Comparison of ENCODE assay signal across 8 cellular contexts in genomic region chr15:88546248-88547129, GRCh38. TPM values are rescaled to one million over a fixed set of nuclear protein-coding genes. Genes with fewer than 3 reads are reported as not detected.
DNase-seq lines count a peak whose midpoint lies in the region; ATAC-seq and TF ChIP-seq lines count a peak whose summit lies in the region.

Gene DET1 (minus strand): TSS chr15:88546681. CDS start chr15:88531705, 14,976 bp downstream.

- DNase-seq in GM19238 (ENCODE audit: insufficient read length, low spot score), result peak; percentile 96
- DNase-seq in NCI-H460 (ENCODE audit: extremely low read depth, low read depth), result peak; percentile 93
- DNase-seq in activated CD4-positive, alpha-beta T cell treated with anti-CD3 and anti-CD28 coated beads for 24 hours (ENCODE audit: low read depth in 2 of 2), result peak; percentile 89
- DNase-seq in choroid plexus epithelial cell (ENCODE audit: low read depth), result peak; percentile 97
- peak; percentile 86 to 95 (median 92) for DNase-seq in stimulated activated CD4-positive, alpha-beta T cell treated with anti-CD3 and anti-CD28 coated beads, Interleukin-1b, Interleukin-23, amount 100 ng/mL, for 24 hours (ENCODE audit: low read depth in 4 of 4, low spot score in 1 of 4)

- no peaks in the 10 kb centered on the region for H3K27me3 ChIP-seq in BLaER1
- H3K27me3 ChIP-seq in layer of hippocampus (ENCODE audit: control insufficient read depth, insufficient read depth, low read length), result no peaks in the 10 kb centered on the region

- H3K4me1 ChIP-seq in BLaER1, result no peaks in the 10 kb centered on the region

- ATAC-seq in HG03439 (IDR thresholded peaks at IDR 0.05; ENCODE audit: unreplicated experiment), result peak; percentile 99

- peaks cover 9% of the 10 kb centered on the region; the same call in 1 of the 2 replicates for H3K36me3 ChIP-seq in BLaER1

- no peaks in the 10 kb centered on the region for H3K9me3 ChIP-seq in BLaER1

- H3K4me3 ChIP-seq in BLaER1, result peak within 1 kb of the TSS; percentile 75
- peak within 1 kb of the TSS; percentile 68 for H3K4me3 ChIP-seq in choroid plexus epithelial cell (ENCODE audit: low read depth, low read length)

- no peaks in the 10 kb centered on the region for H4K20me1 ChIP-seq in BLaER1

- TF ChIP-seq CTCF in choroid plexus epithelial cell (conservative IDR thresholded peaks at IDR 0.05; ENCODE audit: low read depth, low read length), result peak; percentile 87

- peak within 1 kb of the TSS; percentile 73 for H3K9ac ChIP-seq in BLaER1

- H3K27ac ChIP-seq in BLaER1, result peak within 1 kb of the TSS; percentile 72
- H3K27ac ChIP-seq in layer of hippocampus (ENCODE audit: low read depth, low read length), result peak within 1 kb of the TSS; percentile 84

- H3K4me2 ChIP-seq in BLaER1, result peak within 1 kb of the TSS; percentile 72

RNA-seq across cellular contexts. Expression of gene DET1, which starts in this region (rescaled TPM):
- 11.5 and 13.0 TPM in 2 replicates for total RNA-seq in NCI-H460 (2014; rRNA removed; shearing (Covaris generic))
- polyA plus RNA-seq in NCI-H460 (2014; cell fraction: nucleus; rRNA removed), result 7.8 and 12.6 TPM in 2 replicates

Comparison
In these comparisons a context has a peak if more than half of its experiments do, and no peak if none do; other contexts are left out.
1. Peak in every context shown above with its lines: DNase-seq, ATAC-seq, H3K4me3 ChIP-seq and H3K27ac ChIP-seq.